8 cellular contexts compared by ENCODE assay signal in genomic region chr14:24710403-24711063, GRCh38.
DNase-seq lines count a peak whose midpoint lies in the region; ATAC-seq and TF ChIP-seq lines count a peak whose summit lies in the region.

No MANE protein-coding gene starts in this region.

- DNase-seq in GM12864 (ENCODE audit: low read depth) (no peak), Karpas-422 (peak; percentile 89), SJCRH30 (peak; percentile 39 to 70), amygdala (lab: John Stamatoyannopoulos, UW) (peak in 38 of 56 donors; percentile 3 to 78 (median 26)), right atrium auricular region (ENCODE audit: low spot score) (peak; percentile 83), gastrocnemius medialis (peak; percentile 18 to 19)

- TF ChIP-seq POLR2A in gastrocnemius medialis (IDR thresholded peaks at IDR 0.05) (no peak), GM18505 (IDR thresholded peaks at IDR 0.05; ENCODE audit: borderline replicate concordance, extremely low read depth, insufficient read depth, insufficient read length) (no peak)

- ATAC-seq in gastrocnemius medialis: peak in 1 of 2 donors; percentile 61
- ATAC-seq in HG03457 (IDR thresholded peaks at IDR 0.05; ENCODE audit: unreplicated experiment): no peak
- no peak for ATAC-seq in GM18505 (IDR thresholded peaks at IDR 0.05; ENCODE audit: unreplicated experiment)

- H3K27me3 ChIP-seq in Karpas-422 (ENCODE audit: low read length): no peaks in the 10 kb centered on the region
- no peaks in the 10 kb centered on the region; the same call in 1 of the 2 replicates for H3K27me3 ChIP-seq in SJCRH30
- H3K27me3 ChIP-seq in right atrium auricular region: no peaks in the 10 kb centered on the region
- no peaks in the 10 kb centered on the region for H3K27me3 ChIP-seq in gastrocnemius medialis

- H3K79me2 ChIP-seq in Karpas-422 (ENCODE audit: low read length): no peaks in the 10 kb centered on the region

- H3K9ac ChIP-seq in Karpas-422 (ENCODE audit: low read length): no peak overlapping the region

- H3K4me1 ChIP-seq in Karpas-422 (ENCODE audit: low read length) (peaks cover 6% of the 10 kb centered on the region), SJCRH30 (0 out of 2 replicates have a peak, but pooled peaks cover 3% of the 10 kb centered on the region), right atrium auricular region (no peaks in the 10 kb centered on the region), gastrocnemius medialis (no peaks in the 10 kb centered on the region)

- no peak overlapping the region for H3K4me2 ChIP-seq in Karpas-422 (ENCODE audit: low read depth, low read length, poor library complexity, severe bottlenecking)

- H3K9me3 ChIP-seq in Karpas-422 (ENCODE audit: low read length): no peaks in the 10 kb centered on the region
- H3K9me3 ChIP-seq in SJCRH30 (replicated peaks): no peaks in the 10 kb centered on the region
- no peaks in the 10 kb centered on the region for H3K9me3 ChIP-seq in right atrium auricular region
- H3K9me3 ChIP-seq in gastrocnemius medialis: no peaks in the 10 kb centered on the region

- no peak overlapping the region for H2AFZ ChIP-seq in Karpas-422 (ENCODE audit: low read length)

- no peaks in the 10 kb centered on the region for H3K9me2 ChIP-seq in Karpas-422 (replicated peaks; ENCODE audit: insufficient read depth, low read length)

- TF ChIP-seq CTCF in GM12864 (IDR thresholded peaks at IDR 0.05; ENCODE audit: low read depth, low read length, missing control alignments) (peak; percentile 81), right atrium auricular region (IDR thresholded peaks at IDR 0.05) (peak; percentile 56 to 80), gastrocnemius medialis (IDR thresholded peaks at IDR 0.05 in 4 of 5, conservative IDR thresholded peaks at IDR 0.05 in 1 of 5) (peak in 4 of 5 experiments; percentile 6 to 69 (median 40))

- no peak overlapping the region for H3K27ac ChIP-seq in Karpas-422 (ENCODE audit: low read length)
- no peak overlapping the region for H3K27ac ChIP-seq in SJCRH30
- no peak overlapping the region for H3K27ac ChIP-seq in right atrium auricular region
- H3K27ac ChIP-seq in gastrocnemius medialis: no peak overlapping the region

- intact Hi-C loops in gastrocnemius medialis (cut with DNase I; ENCODE audit: low total_unique reads): no loop called here

- H3K36me3 ChIP-seq in Karpas-422 (ENCODE audit: insufficient read depth, low read length) (no peaks in the 10 kb centered on the region), SJCRH30 (no peaks in the 10 kb centered on the region), right atrium auricular region (no peaks in the 10 kb centered on the region), gastrocnemius medialis (no peaks in the 10 kb centered on the region)

- H4K20me1 ChIP-seq in Karpas-422 (ENCODE audit: insufficient read depth, low read depth, low read length): no peaks in the 10 kb centered on the region

- in situ Hi-C loops in gastrocnemius medialis (cut with MboI; ENCODE audit: low sequenced_read_pairs in 4 of 4): no loop called here

- no peak overlapping the region for H3K4me3 ChIP-seq in GM12864 (ENCODE audit: low read depth, low read length)
- no peak overlapping the region for H3K4me3 ChIP-seq in Karpas-422 (ENCODE audit: low read length)
- no peak overlapping the region for H3K4me3 ChIP-seq in SJCRH30
- H3K4me3 ChIP-seq in right atrium auricular region: peak overlapping the region in 1 of 2 donors; percentile 34
- peak overlapping the region; percentile 21 to 39 (median 28) for H3K4me3 ChIP-seq in gastrocnemius medialis

Comparison
In these comparisons a context has a peak if more than half of its experiments do, and no peak if none do; other contexts are left out.
1. H3K4me3 ChIP-seq: peak in gastrocnemius medialis (4 of 4); none in GM12864 (single experiment), Karpas-422 (single experiment) and SJCRH30 (single experiment).
2. Peak in every context shown above with its lines, with median percentiles within 50 percentile points of each other: CTCF ChIP-seq.